ENCODE assay signal across 18 cellular contexts in the genomic region with DNA sequence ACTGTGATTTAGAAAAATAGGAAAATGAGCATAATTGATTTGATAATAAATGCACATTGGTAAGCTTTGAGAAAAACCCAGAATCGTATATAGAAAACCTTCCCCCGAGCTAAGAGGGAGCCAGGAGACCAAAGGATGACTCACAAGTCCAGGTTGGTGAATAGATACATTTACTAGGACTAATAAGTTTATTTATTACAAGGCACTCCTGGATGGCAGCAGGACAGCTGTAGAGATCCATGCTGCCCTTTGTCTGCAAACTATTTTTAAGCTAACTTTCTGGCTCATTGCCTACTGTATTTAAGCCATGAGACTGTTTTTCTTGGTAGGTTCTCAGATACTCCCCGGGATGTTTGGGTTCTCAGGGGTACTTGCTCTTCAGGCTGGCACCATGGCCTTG. TPM values are rescaled to one million over a fixed set of nuclear protein-coding genes. Genes with fewer than 3 reads are reported as not detected.
DNase-seq lines count a peak whose midpoint lies in the region; ATAC-seq, FAIRE-seq and TF ChIP-seq lines count a peak whose summit lies in the region.
"Had no signal": no experiment of that assay in that cellular context is flagged by ENCODE, and none has a peak within 500 bp of the region (broad histone marks: within the 10 kb centered on the region; RNA-seq: fewer than 3 reads in every experiment).

No MANE protein-coding gene starts in this region.

- H3K36me3 Mint-ChIP-seq in naive thymus-derived CD8-positive, alpha-beta T cell: peaks cover 0 to 34% (median 8%) of the 10 kb centered on the region in 3 donors

- no peak for TF ChIP-seq CTCF in endothelial cell of umbilical vein (IDR thresholded peaks at IDR 0.05; ENCODE audit: extremely low read depth in 1 of 2, insufficient read depth in 1 of 2, low read depth in 1 of 2, low read length in 2 of 2)

- H4K20me1 ChIP-seq in Karpas-422 (ENCODE audit: insufficient read depth, low read depth, low read length) (0 out of 2 replicates have a peak, but pooled peaks cover 11% of the 10 kb centered on the region), endothelial cell of umbilical vein (replicated peaks; ENCODE audit: control insufficient read depth, extremely low read depth, insufficient read depth, low read length) (peaks cover 3% of the 10 kb centered on the region)

- TF ChIP-seq POLR2A in endothelial cell of umbilical vein (IDR thresholded peaks at IDR 0.05; ENCODE audit: low read depth, low read length): no peak

- no peak overlapping the region for H3K4me2 ChIP-seq in Karpas-422 (ENCODE audit: low read depth, low read length, poor library complexity, severe bottlenecking)
- H3K4me2 ChIP-seq in endothelial cell of umbilical vein (ENCODE audit: insufficient read depth, low read length): no peak overlapping the region
- H3K4me2 ChIP-seq: smooth muscle cell had no signal

- H3K36me3 ChIP-seq in Karpas-422 (ENCODE audit: insufficient read depth, low read length): peaks cover 12% of the 10 kb centered on the region; the same call in 1 of the 2 replicates
- H3K36me3 ChIP-seq in endothelial cell of umbilical vein (ENCODE audit: control insufficient read depth in 2 of 2, extremely low read depth in 1 of 2, insufficient read depth in 2 of 2, low read length in 2 of 2): peaks cover 0 to 2% of the 10 kb centered on the region in 2 experiments

- H3K27ac ChIP-seq in Karpas-422 (ENCODE audit: low read length) (0 out of 2 replicates have a peak overlapping the region, but pooled peaks have one; percentile 20), endothelial cell of umbilical vein (ENCODE audit: insufficient read depth, low read depth, low read length) (no peak overlapping the region)
- H3K27ac ChIP-seq: thoracic aorta had no signal

- H2AFZ ChIP-seq in Karpas-422 (ENCODE audit: low read length) (no peak overlapping the region), endothelial cell of umbilical vein (ENCODE audit: low read depth, low read length) (no peak overlapping the region)

- peak overlapping the region in 3 of 10 donors; percentile 1 to 19 (median 4) for H3K4me3 Mint-ChIP-seq in naive thymus-derived CD8-positive, alpha-beta T cell
- H3K4me3 Mint-ChIP-seq: activated B cell treated with CpG ODN at 0.5 μM for 24 hours, naive B cell had no signal

- H3K4me3 ChIP-seq in Karpas-422 (ENCODE audit: low read length) (no peak overlapping the region), endothelial cell of umbilical vein (replicated peaks in 1 of 3; ENCODE audit: insufficient read depth in 1 of 3, low read depth in 1 of 3, low read length in 3 of 3) (no peak overlapping the region)
- H3K4me3 ChIP-seq: smooth muscle cell, thoracic aorta had no signal

- H3K27me3 Mint-ChIP-seq in naive thymus-derived CD8-positive, alpha-beta T cell: no peaks in the 10 kb centered on the region
- H3K27me3 Mint-ChIP-seq: activated B cell treated with CpG ODN at 0.5 μM for 24 hours, naive B cell had no signal

- CTCF ChIA-PET in endothelial cell of umbilical vein (lab: Charles Lee): no interaction called here

- no peaks in the 10 kb centered on the region for H3K27me3 ChIP-seq in Karpas-422 (ENCODE audit: low read length)
- no peaks in the 10 kb centered on the region for H3K27me3 ChIP-seq in endothelial cell of umbilical vein (ENCODE audit: control insufficient read depth in 2 of 2, insufficient read depth in 2 of 2, low read length in 2 of 2)

- ATAC-seq in naive thymus-derived CD8-positive, alpha-beta T cell: no peak
- ATAC-seq in HG02885 (IDR thresholded peaks at IDR 0.05; ENCODE audit: poor library complexity, unreplicated experiment): no peak

- POLR2A ChIA-PET in endothelial cell of umbilical vein (lab: Charles Lee): no interaction called here
- POLR2A ChIA-PET in naive thymus-derived CD8-positive, alpha-beta T cell (lab: Charles Lee): interaction anchor here (0.8 to 1.5 kb wide), 2 partner anchors 14 to 19 kb away, joined by 3 to 4 read pairs; a partner anchor contains a TSS

- no peak for FAIRE-seq in endothelial cell of umbilical vein (lab: Jason Lieb, UNC)
- FAIRE-seq: GM12892 had no signal

- peak overlapping the region in 7 of 10 donors; percentile 3 to 76 (median 11) for H3K27ac Mint-ChIP-seq in naive thymus-derived CD8-positive, alpha-beta T cell
- H3K27ac Mint-ChIP-seq: activated B cell treated with CpG ODN at 0.5 μM for 24 hours had no signal

- H3K9me1 ChIP-seq in endothelial cell of umbilical vein (replicated peaks; ENCODE audit: control insufficient read depth, extremely low read depth, insufficient read depth, low read length): no peaks in the 10 kb centered on the region

- H3K9me3 ChIP-seq in Karpas-422 (ENCODE audit: low read length): no peaks in the 10 kb centered on the region
- no peaks in the 10 kb centered on the region for H3K9me3 ChIP-seq in endothelial cell of umbilical vein (replicated peaks; ENCODE audit: control insufficient read depth, insufficient read depth, low read length)
- H3K9me3 ChIP-seq: thoracic aorta had no signal

- H3K9me2 ChIP-seq in Karpas-422 (replicated peaks; ENCODE audit: insufficient read depth, low read length): no peaks in the 10 kb centered on the region

- intact Hi-C loops in endothelial cell of umbilical vein (cut with micrococcal nuclease): no loop called here

- peaks cover 20 to 37% (median 35%) of the 10 kb centered on the region in 4 donors for H3K4me1 Mint-ChIP-seq in naive thymus-derived CD8-positive, alpha-beta T cell

- H3K79me2 ChIP-seq in Karpas-422 (ENCODE audit: low read length) (peaks cover 94% of the 10 kb centered on the region), endothelial cell of umbilical vein (ENCODE audit: control insufficient read depth, insufficient read depth, low read length) (peaks cover 52% of the 10 kb centered on the region)

- DNase-seq in Caki2 (ENCODE audit: low read depth): peak; percentile 40
- DNase-seq in Karpas-422: no peak
- peak; percentile 39 for DNase-seq in endothelial cell of umbilical vein (ENCODE audit: low read depth, low spot score)
- no peak for DNase-seq in naive thymus-derived CD8-positive, alpha-beta T cell
- no peak for DNase-seq in NCI-H526 (lab: John Stamatoyannopoulos, UW)
- DNase-seq in NCI-H1436 treated with DMSO at 0.1 percent for 48 hours (lab: John Stamatoyannopoulos, UW): no peak
- DNase-seq: activated B cell treated with CpG ODN at 0.5 μM for 24 hours; activated T-cell treated with anti-CD3 and anti-CD28 coated beads, Interleukin-2, amount 50 U/mL, for 1 hour; DMS153; H7; naive B cell; NCI-H526 treated with DMSO at 0.1 percent for 48 hours had no signal

- BruUV-seq in endothelial cell of umbilical vein (replicated peaks; lab: Mats Ljungman, UMichigan): no TSS peak

- in situ Hi-C loops in Caki2 (cut with HindIII; ENCODE audit: low pct_unique_long_range_greater_than_20kb, low sequenced_read_pairs): no loop called here

- dilution Hi-C loops in endothelial cell of umbilical vein (cut with MboI; ENCODE audit: extremely low pct_ligation_motif_present, low sequenced_read_pairs): no loop called here

- no peak overlapping the region for H3K9ac ChIP-seq in Karpas-422 (ENCODE audit: low read length)
- H3K9ac ChIP-seq in endothelial cell of umbilical vein (replicated peaks; ENCODE audit: extremely low read depth, insufficient read depth, low read length): no peak overlapping the region

- H3K4me1 ChIP-seq in Karpas-422 (ENCODE audit: low read length) (peaks cover 7% of the 10 kb centered on the region), endothelial cell of umbilical vein (ENCODE audit: control insufficient read depth, extremely low read depth, insufficient read depth, low read length) (peaks cover 8% of the 10 kb centered on the region)

- H3K9me3 Mint-ChIP-seq in naive thymus-derived CD8-positive, alpha-beta T cell: no peaks in the 10 kb centered on the region
- H3K9me3 Mint-ChIP-seq: activated B cell treated with CpG ODN at 0.5 μM for 24 hours, naive B cell had no signal

RNA-seq across cellular contexts. Expression of a gene that starts 13.4 kb away (rescaled TPM):
- 9.7 and 11.3 TPM in 2 replicates for total RNA-seq in Caki2 (2014; rRNA removed; shearing (Covaris generic); ENCODE audit: low replicate concordance)
- 14.4 and 23.6 TPM in 2 replicates for total RNA-seq in Karpas-422 (2014; rRNA removed; shearing (Covaris generic); ENCODE audit: low replicate concordance)
- total RNA-seq in endothelial cell of umbilical vein: 20.2 and 22.0 TPM in 2 replicates
- polyA plus RNA-seq in endothelial cell of umbilical vein: 3.4 and 4.7 TPM in 2 replicates
- 4.5 and 5.0 TPM in 2 replicates for polyA plus RNA-seq in endothelial cell of umbilical vein (2011; cell fraction: cytosol; rRNA removed)
- polyA plus RNA-seq in endothelial cell of umbilical vein (2011; cell fraction: nucleus; rRNA removed): 17.6 and 23.7 TPM in 2 replicates
- 8.3 and 10.6 TPM in 2 replicates for polyA plus RNA-seq in endothelial cell of umbilical vein (2012)
- 19.0 and 21.0 TPM in 2 replicates for polyA minus RNA-seq in endothelial cell of umbilical vein
- 18.6 TPM for polyA minus RNA-seq in endothelial cell of umbilical vein (2011; cell fraction: cytosol; rRNA and poly(A)+ RNA removed)
- polyA minus RNA-seq in endothelial cell of umbilical vein (2011; cell fraction: nucleus; rRNA and poly(A)+ RNA removed): 20.1 and 34.3 TPM in 2 replicates
- 10 to 100 TPM; 51.2 to 54.4 TPM for total RNA-seq in naive thymus-derived CD8-positive, alpha-beta T cell
- polyA plus RNA-seq in naive thymus-derived CD8-positive, alpha-beta T cell: 10 to 100 TPM; 37.7 to 47.0 (median 42.5) TPM

RNA-seq across cellular contexts. Expression of a gene that starts 23.5 kb away (rescaled TPM):
- total RNA-seq in Caki2 (2014; rRNA removed; shearing (Covaris generic); ENCODE audit: low replicate concordance): 1.6 and 3.8 TPM in 2 replicates
- total RNA-seq in Karpas-422 (2014; rRNA removed; shearing (Covaris generic); ENCODE audit: low replicate concordance): 36.5 and 42.0 TPM in 2 replicates
- 35.1 and 39.6 TPM in 2 replicates for total RNA-seq in endothelial cell of umbilical vein
- 7.6 and 9.2 TPM in 2 replicates for polyA plus RNA-seq in endothelial cell of umbilical vein
- polyA plus RNA-seq in endothelial cell of umbilical vein (2011; cell fraction: cytosol; rRNA removed): 11.7 and 12.1 TPM in 2 replicates
- 44.9 and 46.1 TPM in 2 replicates for polyA plus RNA-seq in endothelial cell of umbilical vein (2011; cell fraction: nucleus; rRNA removed)
- 18.5 and 23.1 TPM in 2 replicates for polyA plus RNA-seq in endothelial cell of umbilical vein (2012)
- polyA minus RNA-seq in endothelial cell of umbilical vein: 28.5 and 29.0 TPM in 2 replicates
- 16.4 TPM for polyA minus RNA-seq in endothelial cell of umbilical vein (2011; cell fraction: cytosol; rRNA and poly(A)+ RNA removed)
- polyA minus RNA-seq in endothelial cell of umbilical vein (2011; cell fraction: nucleus; rRNA and poly(A)+ RNA removed): 35.4 and 52.7 TPM in 2 replicates
- 10 to 100 TPM; 60.7 to 62.5 TPM for total RNA-seq in naive thymus-derived CD8-positive, alpha-beta T cell
- 10 to 100 TPM in 1 of 3 donors, 1 to 10 TPM in 2; 3.4 to 10.2 (median 5.0) TPM for polyA plus RNA-seq in naive thymus-derived CD8-positive, alpha-beta T cell

RNA-seq across cellular contexts. Expression of a gene that starts 51.2 kb away (rescaled TPM):
- total RNA-seq in Caki2 (2014; rRNA removed; shearing (Covaris generic); ENCODE audit: low replicate concordance): not detected in 2 replicates
- 1.3 and 2.3 TPM in 2 replicates for total RNA-seq in Karpas-422 (2014; rRNA removed; shearing (Covaris generic); ENCODE audit: low replicate concordance)
- not detected in 2 replicates for total RNA-seq in endothelial cell of umbilical vein
- not detected in 2 replicates for polyA plus RNA-seq in endothelial cell of umbilical vein
- not detected in 2 replicates for polyA plus RNA-seq in endothelial cell of umbilical vein (2011; cell fraction: cytosol; rRNA removed)
- not detected in 2 replicates for polyA plus RNA-seq in endothelial cell of umbilical vein (2011; cell fraction: nucleus; rRNA removed)
- not detected in 2 replicates for polyA plus RNA-seq in endothelial cell of umbilical vein (2012)
- not detected in 2 replicates for polyA minus RNA-seq in endothelial cell of umbilical vein
- not detected for polyA minus RNA-seq in endothelial cell of umbilical vein (2011; cell fraction: cytosol; rRNA and poly(A)+ RNA removed)
- not detected in 2 replicates for polyA minus RNA-seq in endothelial cell of umbilical vein (2011; cell fraction: nucleus; rRNA and poly(A)+ RNA removed)
- not detected for total RNA-seq in naive thymus-derived CD8-positive, alpha-beta T cell
- polyA plus RNA-seq in naive thymus-derived CD8-positive, alpha-beta T cell: not detected
- total RNA-seq: activated B cell treated with CpG ODN at 0.5 μM for 24 hours, HT-29, SK-MEL-5, smooth muscle cell, thoracic aorta had no signal
- polyA plus RNA-seq: smooth muscle cell had no signal

Comparison
In these comparisons a context has a peak if more than half of its experiments do, and no peak if none do; other contexts are left out.
1. DNase-seq: peak in Caki2 (single experiment) and endothelial cell of umbilical vein (single experiment); none in Karpas-422 (single experiment), naive thymus-derived CD8-positive, alpha-beta T cell (0 of 10), NCI-H526 (0 of 2) and NCI-H1436 treated with DMSO at 0.1 percent for 48 hours (single experiment).